ENCODE assay signal across 22 cellular contexts in genomic region chr20:35673884-35674283, GRCh38.
"Had no signal": no experiment of that assay in that cellular context is flagged by ENCODE, and none has a peak within 500 bp of the region (broad histone marks: within the 10 kb centered on the region; RNA-seq: fewer than 3 reads in every experiment).

No MANE protein-coding gene starts in this region.

- H3K9me3 Mint-ChIP-seq: activated naive CD8-positive, alpha-beta T cell treated with anti-CD3 and anti-CD28 coated beads, Interleukin-2, amount 10 ng/mL, durations not matched to agents 7 days and 5 days; activated T-cell treated with anti-CD3 and anti-CD28 coated beads, Interleukin-2, amount 50 U/mL, for 24 hours; activated T-helper 2 cell treated with anti-CD3 and anti-CD28 coated beads, Interferon-gamma antibody, Interleukin-2, Interleukin-4, amounts not matched to agents 10 μg/mL and 5 μg/mL and 100 μg/mL, durations not matched to agents 14 hours and 24 hours and 36 hours; central memory CD8-positive, alpha-beta T cell; memory B cell; natural killer cell treated with Interleukin-12 subunit alpha and Interleukin-12 subunit beta and Interleukin-15 and Interleukin-18, amount 100 ng/mL, for 72 hours; stimulated activated naive CD8-positive, alpha-beta T cell treated with anti-CD3 and anti-CD28 coated beads, Interleukin-15, Interleukin-2, amounts not matched to agents 100 ng/mL and 50 ng/mL, for 24 hours had no signal

- H3K4me3 ChIP-seq: breast epithelium, coronary artery, esophagus squamous epithelium, gastroesophageal sphincter, pancreas, psoas muscle, right atrium auricular region, tibial artery had no signal

- H3K4me1 ChIP-seq: breast epithelium, esophagus squamous epithelium, gastroesophageal sphincter, pancreas, psoas muscle, right atrium auricular region, tibial artery had no signal

- H3K9me3 ChIP-seq: breast epithelium, esophagus squamous epithelium, gastroesophageal sphincter, pancreas, psoas muscle, right atrium auricular region, tibial artery had no signal

- H3K27me3 ChIP-seq: breast epithelium, esophagus squamous epithelium, gastroesophageal sphincter, pancreas, right atrium auricular region, tibial artery had no signal

- H3K27me3 Mint-ChIP-seq: activated naive CD8-positive, alpha-beta T cell treated with anti-CD3 and anti-CD28 coated beads, Interleukin-2, amount 10 ng/mL, durations not matched to agents 7 days and 5 days; activated T-cell treated with anti-CD3 and anti-CD28 coated beads, Interleukin-2, amount 50 U/mL, for 24 hours; central memory CD8-positive, alpha-beta T cell; memory B cell; natural killer cell treated with Interleukin-12 subunit alpha and Interleukin-12 subunit beta and Interleukin-15 and Interleukin-18, amount 100 ng/mL, for 72 hours; stimulated activated naive CD8-positive, alpha-beta T cell treated with anti-CD3 and anti-CD28 coated beads, Interleukin-15, Interleukin-2, amounts not matched to agents 100 ng/mL and 50 ng/mL, for 24 hours had no signal

- H3K27ac ChIP-seq: breast epithelium, coronary artery, esophagus squamous epithelium, gastroesophageal sphincter, pancreas, psoas muscle, right atrium auricular region, tibial artery had no signal

- ATAC-seq: activated CD8-positive, alpha-beta T cell treated with anti-CD3 and anti-CD28 coated beads, Interleukin-2, amount 10 ng/mL, durations not matched to agents 7 days and 5 days; gastroesophageal sphincter; natural killer cell treated with Interleukin-12 subunit alpha and Interleukin-12 subunit beta and Interleukin-15 and Interleukin-18, amount 100 ng/mL, for 72 hours; pancreas; psoas muscle had no signal

- H3K27ac Mint-ChIP-seq: activated CD8-positive, alpha-beta T cell treated with anti-CD3 and anti-CD28 coated beads, Interleukin-2, amount 10 ng/mL, durations not matched to agents 7 days and 5 days; activated naive CD8-positive, alpha-beta T cell treated with anti-CD3 and anti-CD28 coated beads, Interleukin-2, amount 10 ng/mL, durations not matched to agents 7 days and 5 days; activated T-cell treated with anti-CD3 and anti-CD28 coated beads, Interleukin-2, amount 50 U/mL, for 24 hours; activated T-helper 2 cell treated with anti-CD3 and anti-CD28 coated beads, Interferon-gamma antibody, Interleukin-2, Interleukin-4, amounts not matched to agents 10 μg/mL and 5 μg/mL and 100 μg/mL, durations not matched to agents 14 hours and 24 hours and 36 hours; memory B cell; natural killer cell treated with Interleukin-12 subunit alpha and Interleukin-12 subunit beta and Interleukin-15 and Interleukin-18, amount 100 ng/mL, for 72 hours; stimulated activated naive CD8-positive, alpha-beta T cell treated with anti-CD3 and anti-CD28 coated beads, Interleukin-15, Interleukin-2, amounts not matched to agents 100 ng/mL and 50 ng/mL, for 24 hours had no signal

- H3K4me3 Mint-ChIP-seq: activated CD8-positive, alpha-beta T cell treated with anti-CD3 and anti-CD28 coated beads, Interleukin-2, amount 10 ng/mL, durations not matched to agents 7 days and 5 days; activated naive CD8-positive, alpha-beta T cell treated with anti-CD3 and anti-CD28 coated beads, Interleukin-2, amount 10 ng/mL, durations not matched to agents 7 days and 5 days; activated T-cell treated with anti-CD3 and anti-CD28 coated beads, Interleukin-2, amount 50 U/mL, for 24 hours; central memory CD8-positive, alpha-beta T cell; memory B cell; natural killer cell treated with Interleukin-12 subunit alpha and Interleukin-12 subunit beta and Interleukin-15 and Interleukin-18, amount 100 ng/mL, for 72 hours; stimulated activated naive CD8-positive, alpha-beta T cell treated with anti-CD3 and anti-CD28 coated beads, Interleukin-15, Interleukin-2, amounts not matched to agents 100 ng/mL and 50 ng/mL, for 24 hours had no signal

- DNase-seq: activated CD4-positive, alpha-beta T cell treated with anti-CD3 and anti-CD28 coated beads for 48 hours; activated CD8-positive, alpha-beta T cell treated with anti-CD3 and anti-CD28 coated beads, Interleukin-2, amount 10 ng/mL, durations not matched to agents 7 days and 5 days; activated naive CD4-positive, alpha-beta T cell treated with Interleukin-2 at 50 U/mL for 16 hours; activated naive CD8-positive, alpha-beta T cell treated with anti-CD3 and anti-CD28 coated beads, Interleukin-2, amount 10 ng/mL, durations not matched to agents 7 days and 5 days; activated T-cell treated with anti-CD3 and anti-CD28 coated beads, Interleukin-2, amount 50 U/mL, for 24 hours; amniotic stem cell; esophagus squamous epithelium; hypothalamus; pancreas; psoas muscle; stimulated activated CD4-positive, alpha-beta T cell treated with anti-CD3 and anti-CD28 coated beads, Interleukin-12 subunit alpha, Interleukin-12 subunit beta, amount 100 ng/mL, for 4 hours; stimulated activated CD4-positive, alpha-beta T cell treated with anti-CD3 and anti-CD28 coated beads, Interleukin-1b, Interleukin-23, amount 100 ng/mL, for 48 hours; tibial artery had no signal

- H3K4me1 Mint-ChIP-seq: activated naive CD8-positive, alpha-beta T cell treated with anti-CD3 and anti-CD28 coated beads, Interleukin-2, amount 10 ng/mL, durations not matched to agents 7 days and 5 days; central memory CD8-positive, alpha-beta T cell; memory B cell had no signal
